In the genomic region with DNA sequence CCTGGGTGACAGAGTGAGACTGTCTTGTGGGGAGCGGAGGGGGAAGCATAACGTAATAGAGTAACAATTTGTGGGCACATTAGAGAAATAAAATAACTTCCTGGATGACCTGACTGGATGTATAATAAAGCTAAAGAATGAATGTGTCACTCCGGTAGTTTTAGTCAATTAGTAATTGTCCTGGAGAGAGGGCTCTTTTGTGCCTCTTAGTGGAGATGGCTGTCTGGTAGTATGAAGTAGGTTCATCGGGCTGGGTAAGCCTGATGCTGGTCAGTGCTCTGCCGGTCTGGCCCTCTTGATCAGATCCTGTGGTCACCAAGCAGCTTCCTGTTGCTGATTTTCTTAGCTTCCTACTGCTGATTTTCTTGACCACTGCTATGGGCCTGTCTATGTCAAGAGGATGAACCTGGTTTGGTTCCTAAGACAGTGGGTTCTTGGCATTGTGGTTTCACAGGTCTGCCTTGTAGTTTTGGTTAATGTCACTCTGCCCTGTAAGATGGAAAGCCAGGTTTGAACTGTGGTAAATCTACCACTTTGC, we compare ENCODE assay signal across 12 cellular contexts. TPM values are rescaled to one million over a fixed set of nuclear protein-coding genes. Genes with fewer than 3 reads are reported as not detected.
A peak's percentile ranks its signal among the peaks of the same experiment; 100 is the strongest.
DNase-seq lines count a peak whose midpoint lies in the region; ATAC-seq, FAIRE-seq and TF ChIP-seq lines count a peak whose summit lies in the region.
"Had no signal": no experiment of that assay in that cellular context is flagged by ENCODE, and none has a peak within 500 bp of the region (broad histone marks: within the 10 kb centered on the region; RNA-seq: fewer than 3 reads in every experiment).

No MANE protein-coding gene starts in this region.

- intact Hi-C loops in GM12878 (cut with micrococcal nuclease; ENCODE audit: unreplicated experiment): no loop called here
- intact Hi-C loops in sciatic nerve (cut with DNase I): no loop called here

- TF ChIP-seq RAD21 in GM12878 (IDR thresholded peaks at IDR 0.05; ENCODE audit: insufficient read depth, low read depth, low read length): no peak

- H2AFZ ChIP-seq in GM12878 (ENCODE audit: control insufficient read depth, low read depth, low read length): no peak overlapping the region

- peaks cover 3% of the 10 kb centered on the region; the same call in 1 of the 2 replicates for H4K20me1 ChIP-seq in GM12878 (ENCODE audit: control insufficient read depth, insufficient read depth)

- TF ChIP-seq EP300 in GM12878 (IDR thresholded peaks at IDR 0.05; ENCODE audit: borderline replicate concordance in 1 of 2, control insufficient read depth in 1 of 2, low read depth in 2 of 2, low read length in 2 of 2): no peak

- in situ Hi-C loops in GM12878 (cut with MboI): no loop called here

- no peak overlapping the region for H3K27ac ChIP-seq in GM12878 (ENCODE audit: control insufficient read depth, insufficient read depth)
- H3K27ac ChIP-seq: heart right ventricle had no signal

- no peak overlapping the region for H3K9ac ChIP-seq in GM12878 (ENCODE audit: control insufficient read depth, insufficient read depth, low read length)

- CTCF ChIA-PET in GM12878 (lab: Yijun Ruan, JAX): interaction anchor here (1.5 kb wide), 1 partner anchor 17 kb away, joined by 6 read pairs; no protein-coding TSS in a partner anchor

- SMC1A ChIA-PET in GM12878 (lab: Charles Lee; ENCODE audit: uncharacterized antibody, unreplicated experiment): interaction anchor here (1.4 kb wide), 1 partner anchor 14 kb away, joined by 6 read pairs; no protein-coding TSS in a partner anchor

- H3K4me3 ChIP-seq in GM12878: no peak overlapping the region
- H3K4me3 ChIP-seq: heart right ventricle had no signal

- no peak overlapping the region for H3K4me3 Mint-ChIP-seq in activated T-cell treated with anti-CD3 and anti-CD28 coated beads, Interleukin-2, amount 50 U/mL, for 24 hours
- no peak overlapping the region for H3K4me3 Mint-ChIP-seq in stimulated activated naive CD8-positive, alpha-beta T cell treated with anti-CD3 and anti-CD28 coated beads, Interleukin-15, Interleukin-2, amounts not matched to agents 100 ng/mL and 50 ng/mL, for 24 hours

- ATAC-seq in HG03097 (IDR thresholded peaks at IDR 0.05; ENCODE audit: low FRiP score, unreplicated experiment) (peak; percentile 69), GM12878 (peak; percentile 92), sciatic nerve (no peak), omental fat pad (ENCODE audit: low FRiP score) (no peak)

- WGBS in GM12878 (ENCODE audit: insufficient coverage, insufficient replicate concordance, low lambda C conversion rate, missing lambda C conversion rate): 80% methylated on average over 5 of the region's 5 CpGs

- no peaks in the 10 kb centered on the region for H3K9me3 ChIP-seq in GM12878 (replicated peaks; ENCODE audit: control insufficient read depth, insufficient read depth, low read length)
- H3K9me3 ChIP-seq: heart right ventricle had no signal

- H3K36me3 ChIP-seq in GM12878 (ENCODE audit: control insufficient read depth in 2 of 2, insufficient read depth in 2 of 2, low read length in 1 of 2): peaks cover 4 to 14% of the 10 kb centered on the region in 2 experiments; a peak in 3 of 4 replicates

- H3K27me3 ChIP-seq in GM12878 (replicated peaks in 1 of 2; ENCODE audit: control insufficient read depth in 2 of 2, insufficient read depth in 2 of 2, low read length in 1 of 2): no peaks in the 10 kb centered on the region
- H3K27me3 ChIP-seq: heart right ventricle had no signal

- H3K4me1 ChIP-seq in GM12878 (ENCODE audit: control insufficient read depth, insufficient read depth, low read length): peaks cover 10% of the 10 kb centered on the region; the same call in 1 of the 2 replicates

- TF ChIP-seq CTCF in GM12878 (IDR thresholded peaks at IDR 0.05 in 2 of 3, conservative IDR thresholded peaks at IDR 0.05 in 1 of 3; ENCODE audit: control insufficient read depth in 2 of 3, extremely low read depth in 1 of 3, insufficient read depth in 1 of 3, low read depth in 3 of 3, low read length in 3 of 3) (no peak), omental fat pad (IDR thresholded peaks at IDR 0.05) (no peak)

- no peak for DNase-seq in activated T-cell treated with anti-CD3 and anti-CD28 coated beads, Interleukin-2, amount 50 U/mL, for 24 hours
- DNase-seq in activated T-cell treated with anti-CD3 and anti-CD28 coated beads for 4 hours: no peak
- peak; percentile 48 for DNase-seq in GM12878 (ENCODE audit: low read depth, low spot score)
- DNase-seq in sciatic nerve (ENCODE audit: low spot score): no peak
- no peak for DNase-seq in omental fat pad (ENCODE audit: low spot score)
- DNase-seq in kidney glomerular epithelial cell (lab: John Stamatoyannopoulos, UW): no peak
- DNase-seq: heart right ventricle, NCI-H2029 treated with DMSO at 0.1 percent for 48 hours had no signal

- POLR2A ChIA-PET in GM12878 (lab: Charles Lee): no interaction called here

- no peak overlapping the region for H3K4me2 ChIP-seq in GM12878 (ENCODE audit: control insufficient read depth, insufficient read depth)

- TSS peak; percentile 53 for BruUV-seq in GM12878 (replicated peaks; lab: Mats Ljungman, UMichigan)

- H3K27me3 Mint-ChIP-seq in activated T-cell treated with anti-CD3 and anti-CD28 coated beads, Interleukin-2, amount 50 U/mL, for 24 hours: no peaks in the 10 kb centered on the region
- H3K27me3 Mint-ChIP-seq in stimulated activated naive CD8-positive, alpha-beta T cell treated with anti-CD3 and anti-CD28 coated beads, Interleukin-15, Interleukin-2, amounts not matched to agents 100 ng/mL and 50 ng/mL, for 24 hours: no peaks in the 10 kb centered on the region

- RAD21 ChIA-PET in GM12878 (lab: Charles Lee; ENCODE audit: unreplicated experiment): no interaction called here

- no peak for TF ChIP-seq POLR2A in GM12878 (IDR thresholded peaks at IDR 0.05; ENCODE audit: low read depth, low read length)

- H3K9me3 Mint-ChIP-seq in activated T-cell treated with anti-CD3 and anti-CD28 coated beads, Interleukin-2, amount 50 U/mL, for 24 hours: no peaks in the 10 kb centered on the region
- no peaks in the 10 kb centered on the region for H3K9me3 Mint-ChIP-seq in stimulated activated naive CD8-positive, alpha-beta T cell treated with anti-CD3 and anti-CD28 coated beads, Interleukin-15, Interleukin-2, amounts not matched to agents 100 ng/mL and 50 ng/mL, for 24 hours

- FAIRE-seq in GM12878 (lab: Jason Lieb, UNC): no peak
- FAIRE-seq: A204.1, colon had no signal

- peaks cover 29% of the 10 kb centered on the region for H3K4me1 Mint-ChIP-seq in activated T-cell treated with anti-CD3 and anti-CD28 coated beads, Interleukin-2, amount 50 U/mL, for 24 hours (ENCODE audit: low read depth)
- H3K4me1 Mint-ChIP-seq in stimulated activated naive CD8-positive, alpha-beta T cell treated with anti-CD3 and anti-CD28 coated beads, Interleukin-15, Interleukin-2, amounts not matched to agents 100 ng/mL and 50 ng/mL, for 24 hours (ENCODE audit: low read depth): peaks cover 33% of the 10 kb centered on the region

- H3K79me2 ChIP-seq in GM12878 (ENCODE audit: control insufficient read depth, insufficient read depth, low read length): no peaks in the 10 kb centered on the region

- H3K36me3 Mint-ChIP-seq in activated T-cell treated with anti-CD3 and anti-CD28 coated beads, Interleukin-2, amount 50 U/mL, for 24 hours (ENCODE audit: low read depth): peaks cover 77% of the 10 kb centered on the region
- H3K36me3 Mint-ChIP-seq in stimulated activated naive CD8-positive, alpha-beta T cell treated with anti-CD3 and anti-CD28 coated beads, Interleukin-15, Interleukin-2, amounts not matched to agents 100 ng/mL and 50 ng/mL, for 24 hours (ENCODE audit: low read depth): peaks cover 65% of the 10 kb centered on the region

- peak overlapping the region; percentile 39 for H3K27ac Mint-ChIP-seq in activated T-cell treated with anti-CD3 and anti-CD28 coated beads, Interleukin-2, amount 50 U/mL, for 24 hours
- peak overlapping the region; percentile 47 for H3K27ac Mint-ChIP-seq in stimulated activated naive CD8-positive, alpha-beta T cell treated with anti-CD3 and anti-CD28 coated beads, Interleukin-15, Interleukin-2, amounts not matched to agents 100 ng/mL and 50 ng/mL, for 24 hours

TF ChIP-seq in GM12878, 131 proteins besides CTCF, POLR2A, EP300 and RAD21:
- TF ChIP-seq, protein P1, sequence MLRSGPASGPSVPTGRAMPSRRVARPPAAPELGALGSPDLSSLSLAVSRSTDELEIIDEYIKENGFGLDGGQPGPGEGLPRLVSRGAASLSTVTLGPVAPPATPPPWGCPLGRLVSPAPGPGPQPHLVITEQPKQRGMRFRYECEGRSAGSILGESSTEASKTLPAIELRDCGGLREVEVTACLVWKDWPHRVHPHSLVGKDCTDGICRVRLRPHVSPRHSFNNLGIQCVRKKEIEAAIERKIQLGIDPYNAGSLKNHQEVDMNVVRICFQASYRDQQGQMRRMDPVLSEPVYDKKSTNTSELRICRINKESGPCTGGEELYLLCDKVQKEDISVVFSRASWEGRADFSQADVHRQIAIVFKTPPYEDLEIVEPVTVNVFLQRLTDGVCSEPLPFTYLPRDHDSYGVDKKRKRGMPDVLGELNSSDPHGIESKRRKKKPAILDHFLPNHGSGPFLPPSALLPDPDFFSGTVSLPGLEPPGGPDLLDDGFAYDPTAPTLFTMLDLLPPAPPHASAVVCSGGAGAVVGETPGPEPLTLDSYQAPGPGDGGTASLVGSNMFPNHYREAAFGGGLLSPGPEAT (IDR thresholded peaks at IDR 0.05; ENCODE audit: low read depth): no peak
- no peak for TF ChIP-seq CBFB (IDR thresholded peaks at IDR 0.05; ENCODE audit: low read depth)
- no peak for TF ChIP-seq HDGF (IDR thresholded peaks at IDR 0.05)
- TF ChIP-seq CREB1 (IDR thresholded peaks at IDR 0.05; ENCODE audit: low read depth): no peak
- peak; percentile 69 for TF ChIP-seq RUNX3 (IDR thresholded peaks at IDR 0.05; ENCODE audit: low read length)
- TF ChIP-seq CBX5 (IDR thresholded peaks at IDR 0.05; ENCODE audit: low read depth): no peak

RNA-seq across cellular contexts. Expression of a gene that starts 34.1 kb away (rescaled TPM):
- total RNA-seq in GM12878 (2013; cell fraction: nucleolus; rRNA removed): 28.5 and 30.5 TPM in 2 replicates
- total RNA-seq in GM12878 (2014; rRNA removed): 8.2 and 9.4 TPM in 2 replicates
- total RNA-seq in GM12878 (2014; rRNA removed; fragmentation: Illumina TruSeq; extraction: Trizol): 11.8 and 11.9 TPM in 2 replicates
- total RNA-seq in GM12878 (2021): 8.2 and 8.4 TPM in 2 replicates
- polyA plus RNA-seq in GM12878 (2011; ENCODE audit: low read depth): 6.2 TPM
- 8.9 and 10.7 TPM in 2 replicates for polyA plus RNA-seq in GM12878 (2011; rRNA removed)
- polyA plus RNA-seq in GM12878 (2011; cell fraction: cytosol; rRNA removed): 3.8 and 5.2 TPM in 2 replicates
- 4.4 and 5.0 TPM in 2 replicates for polyA plus RNA-seq in GM12878 (2011; cell fraction: nucleus; rRNA removed)
- polyA plus RNA-seq in GM12878 (2012): 7.1 and 8.8 TPM in 2 replicates
- polyA plus RNA-seq in GM12878 (2014; fragmentation: Illumina TruSeq; extraction: Trizol): 8.1 and 10.1 TPM in 2 replicates
- polyA plus RNA-seq in GM12878 (2014; fragmentation: Nextera tagmentation; extraction: Ambion mirVana): 1 to 10 TPM; 2.2 to 2.8 TPM
- polyA plus RNA-seq in GM12878 (2014; rRNA removed): 4.4 and 4.5 TPM in 2 replicates
- 1 to 10 TPM; 1.7 to 4.4 TPM for polyA plus RNA-seq in GM12878 (2016; fragmentation: Nextera tagmentation; extraction: Ambion mirVana)
- 15.9 and 20.8 TPM in 2 replicates for polyA minus RNA-seq in GM12878 (2011; rRNA and poly(A)+ RNA removed)
- polyA minus RNA-seq in GM12878 (2011; cell fraction: cytosol; rRNA and poly(A)+ RNA removed): 7.4 and 7.6 TPM in 2 replicates
- 5.9 and 7.7 TPM in 2 replicates for polyA minus RNA-seq in GM12878 (2011; cell fraction: nucleus; rRNA and poly(A)+ RNA removed)
- 27.6 TPM for total RNA-seq in sciatic nerve
- total RNA-seq in omental fat pad: 10 to 100 TPM; 25.9 to 34.2 (median 34.1) TPM

Comparison
In these comparisons a context has a peak if more than half of its experiments do, and no peak if none do; other contexts are left out.
1. ATAC-seq: peak in HG03097 (single experiment) and GM12878 (single experiment); none in sciatic nerve (single experiment) and omental fat pad (single experiment).